Comparison of ENCODE assay signal across 13 cellular contexts in the genomic region with DNA sequence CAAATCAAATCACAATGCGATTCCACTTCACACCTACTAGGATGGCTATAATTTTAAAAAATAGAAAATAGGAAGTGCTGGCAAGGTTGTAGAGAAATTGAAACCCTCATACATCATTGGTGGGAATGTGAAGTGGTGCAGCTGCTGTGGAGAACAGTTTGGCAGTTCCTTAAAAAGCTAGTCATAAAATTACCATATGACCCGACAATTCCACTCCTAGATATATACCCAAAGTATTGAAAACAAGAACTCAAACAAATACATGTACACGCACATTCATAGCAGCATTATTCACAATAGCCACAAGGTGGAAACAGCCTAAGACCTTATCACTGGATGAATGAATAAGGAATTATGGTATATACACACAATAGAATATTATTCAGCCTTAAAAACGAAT. TPM values are rescaled to one million over a fixed set of nuclear protein-coding genes. Genes with fewer than 3 reads are reported as not detected.
DNase-seq lines count a peak whose midpoint lies in the region; ATAC-seq, FAIRE-seq and TF ChIP-seq lines count a peak whose summit lies in the region.
"Had no signal": no experiment of that assay in that cellular context is flagged by ENCODE, and none has a peak within 500 bp of the region (broad histone marks: within the 10 kb centered on the region; RNA-seq: fewer than 3 reads in every experiment).

No MANE protein-coding gene starts in this region.

- peaks cover 8 to 28% of the 10 kb centered on the region in 2 donors for H3K4me1 Mint-ChIP-seq in stimulated activated naive B cell treated with anti-CD40 and anti-IgM and Interleukin-4, amounts not matched to agents 10 μg/mL and 1 μg/mL and 100 μg/mL, for 72 hours
- H3K4me1 Mint-ChIP-seq in activated naive CD4-positive, alpha-beta T cell treated with anti-CD3 and anti-CD28 coated beads for 36 hours (ENCODE audit: low read depth): peaks cover 6% of the 10 kb centered on the region

- H3K4me3 Mint-ChIP-seq in stimulated activated naive B cell treated with anti-CD40 and anti-IgM and Interleukin-4, amounts not matched to agents 10 μg/mL and 1 μg/mL and 100 μg/mL, for 72 hours: no peak overlapping the region
- no peak overlapping the region for H3K4me3 Mint-ChIP-seq in activated naive CD4-positive, alpha-beta T cell treated with anti-CD3 and anti-CD28 coated beads for 36 hours
- H3K4me3 Mint-ChIP-seq: activated naive CD8-positive, alpha-beta T cell; CD8-positive, alpha-beta memory T cell had no signal

- DNase-seq in cardiac muscle cell (ENCODE audit: low read depth in 1 of 2, low spot score in 1 of 2) (peak in 1 of 2 donors; percentile 24), Right ventricle myocardium inferior (ENCODE audit: missing footprints) (no peak), NAMALWA (ENCODE audit: low spot score) (peak; percentile 78), bronchial epithelial cell (ENCODE audit: low read depth) (peak; percentile 29), NCI-H187 treated with DMSO at 0.1 percent for 48 hours (lab: John Stamatoyannopoulos, UW) (no peak), caudate nucleus (lab: John Stamatoyannopoulos, UW) (no peak)
- no peak for DNase-seq in stimulated activated naive B cell treated with anti-CD40 and anti-IgM and Interleukin-4, amounts not matched to agents 10 μg/mL and 1 μg/mL and 100 μg/mL, for 72 hours
- DNase-seq in activated naive CD4-positive, alpha-beta T cell treated with anti-CD3 and anti-CD28 coated beads for 36 hours: no peak
- DNase-seq: activated CD4-positive, alpha-beta T cell treated with anti-CD3 and anti-CD28 coated beads for 4 hours; CD8-positive, alpha-beta memory T cell; islet precursor cell had no signal

- FAIRE-seq in bronchial epithelial cell (lab: Jason Lieb, UNC): no peak
- FAIRE-seq: RCC 7860 had no signal

- intact Hi-C loops in Right ventricle myocardium inferior (cut with DNase I): no loop called here
- intact Hi-C loops in activated naive CD4-positive, alpha-beta T cell treated with anti-CD3 and anti-CD28 coated beads for 36 hours (cut with micrococcal nuclease): no loop called here

- H3K4me3 ChIP-seq in cardiac muscle cell (no peak overlapping the region), bronchial epithelial cell (ENCODE audit: low read depth, low read length) (no peak overlapping the region)

- no peaks in the 10 kb centered on the region for H3K4me1 ChIP-seq in cardiac muscle cell (ENCODE audit: low read depth)

- peaks cover 4 to 7% of the 10 kb centered on the region in 2 donors for H3K36me3 Mint-ChIP-seq in stimulated activated naive B cell treated with anti-CD40 and anti-IgM and Interleukin-4, amounts not matched to agents 10 μg/mL and 1 μg/mL and 100 μg/mL, for 72 hours
- peaks cover 2% of the 10 kb centered on the region for H3K36me3 Mint-ChIP-seq in activated naive CD4-positive, alpha-beta T cell treated with anti-CD3 and anti-CD28 coated beads for 36 hours (ENCODE audit: low read depth)
- H3K36me3 Mint-ChIP-seq: activated naive CD8-positive, alpha-beta T cell had no signal

- H3K27me3 ChIP-seq in cardiac muscle cell (no peaks in the 10 kb centered on the region), bronchial epithelial cell (ENCODE audit: control insufficient read depth, insufficient read depth, low read length) (no peaks in the 10 kb centered on the region)

- TF ChIP-seq CTCF in cardiac muscle cell (IDR thresholded peaks at IDR 0.05; ENCODE audit: low read depth, low read length) (peak; percentile 22), bronchial epithelial cell (IDR thresholded peaks at IDR 0.05; ENCODE audit: insufficient read depth, low read length, severe bottlenecking) (peak; percentile 10)

- H3K27ac ChIP-seq in cardiac muscle cell (no peak overlapping the region), caudate nucleus (ENCODE audit: low read depth, low read length) (no peak overlapping the region)

- no peak overlapping the region for H3K27ac Mint-ChIP-seq in stimulated activated naive B cell treated with anti-CD40 and anti-IgM and Interleukin-4, amounts not matched to agents 10 μg/mL and 1 μg/mL and 100 μg/mL, for 72 hours
- no peak overlapping the region for H3K27ac Mint-ChIP-seq in activated naive CD4-positive, alpha-beta T cell treated with anti-CD3 and anti-CD28 coated beads for 36 hours
- H3K27ac Mint-ChIP-seq: activated naive CD8-positive, alpha-beta T cell had no signal

- CTCF ChIA-PET in activated naive CD4-positive, alpha-beta T cell treated with anti-CD3 and anti-CD28 coated beads for 36 hours (lab: Charles Lee): interaction anchor here (0.9 to 1.1 kb wide), 3 partner anchors 9 to 79 kb away, joined by 3 read pairs; no protein-coding TSS in a partner anchor

- H3K36me3 ChIP-seq in cardiac muscle cell (peaks cover under 1% of the 10 kb centered on the region), bronchial epithelial cell (ENCODE audit: control insufficient read depth, insufficient read depth, low read length) (no peaks in the 10 kb centered on the region)

- no peak for ATAC-seq in Right ventricle myocardium inferior
- peak; percentile 83 to 85 for ATAC-seq in stimulated activated naive B cell treated with anti-CD40 and anti-IgM and Interleukin-4, amounts not matched to agents 10 μg/mL and 1 μg/mL and 100 μg/mL, for 72 hours (replicated peaks)

- no peaks in the 10 kb centered on the region for H3K27me3 Mint-ChIP-seq in stimulated activated naive B cell treated with anti-CD40 and anti-IgM and Interleukin-4, amounts not matched to agents 10 μg/mL and 1 μg/mL and 100 μg/mL, for 72 hours
- H3K27me3 Mint-ChIP-seq in activated naive CD4-positive, alpha-beta T cell treated with anti-CD3 and anti-CD28 coated beads for 36 hours (ENCODE audit: low read depth): no peaks in the 10 kb centered on the region
- H3K27me3 Mint-ChIP-seq: activated naive CD8-positive, alpha-beta T cell; CD8-positive, alpha-beta memory T cell had no signal

- H3K9me3 Mint-ChIP-seq in stimulated activated naive B cell treated with anti-CD40 and anti-IgM and Interleukin-4, amounts not matched to agents 10 μg/mL and 1 μg/mL and 100 μg/mL, for 72 hours: no peaks in the 10 kb centered on the region
- H3K9me3 Mint-ChIP-seq in activated naive CD4-positive, alpha-beta T cell treated with anti-CD3 and anti-CD28 coated beads for 36 hours: no peaks in the 10 kb centered on the region
- H3K9me3 Mint-ChIP-seq: CD8-positive, alpha-beta memory T cell had no signal

- H3K9me3 ChIP-seq in cardiac muscle cell (ENCODE audit: low read depth): no peaks in the 10 kb centered on the region

RNA-seq across cellular contexts. Expression of a gene that starts 12.0 kb away (rescaled TPM):
- total RNA-seq in cardiac muscle cell: 435 and 576 TPM in 2 replicates
- 642 and 740 TPM in 2 replicates for polyA plus RNA-seq in cardiac muscle cell
- 183 TPM for total RNA-seq in Right ventricle myocardium inferior
- 72.4 and 145 TPM in 2 replicates for total RNA-seq in bronchial epithelial cell
- 100 to 1,000 TPM; 686 to 722 TPM for total RNA-seq in activated naive CD4-positive, alpha-beta T cell treated with anti-CD3 and anti-CD28 coated beads for 36 hours

RNA-seq across cellular contexts. Expression of a gene that starts 31.4 kb away (rescaled TPM):
- total RNA-seq in cardiac muscle cell (0.06 TPM in 1 of 2 replicates, not detected in the other), Right ventricle myocardium inferior (not detected), bronchial epithelial cell (not detected in 2 replicates)
- not detected in 2 replicates for polyA plus RNA-seq in cardiac muscle cell
- total RNA-seq in activated naive CD4-positive, alpha-beta T cell treated with anti-CD3 and anti-CD28 coated beads for 36 hours: not detected
- total RNA-seq: CD8-positive, alpha-beta memory T cell had no signal
- polyA plus RNA-seq: CD8-positive, alpha-beta memory T cell had no signal

Comparison
In these comparisons a context has a peak if more than half of its experiments do, and no peak if none do; other contexts are left out.
1. DNase-seq: peak in NAMALWA (single experiment) and bronchial epithelial cell (single experiment); none in Right ventricle myocardium inferior (single experiment), stimulated activated naive B cell treated with anti-CD40 and anti-IgM and Interleukin-4, amounts not matched to agents 10 μg/mL and 1 μg/mL and 100 μg/mL, for 72 hours (single experiment), NCI-H187 treated with DMSO at 0.1 percent for 48 hours (single experiment), caudate nucleus (0 of 61) and activated naive CD4-positive, alpha-beta T cell treated with anti-CD3 and anti-CD28 coated beads for 36 hours (single experiment).